ENCODE assay signal across 19 cellular contexts in genomic region chr17:57972151-57972550, GRCh38. TPM values are rescaled to one million over a fixed set of nuclear protein-coding genes. Genes with fewer than 3 reads are reported as not detected.
DNase-seq lines count a peak whose midpoint lies in the region; ATAC-seq and TF ChIP-seq lines count a peak whose summit lies in the region.
"Had no signal": no experiment of that assay in that cellular context is flagged by ENCODE, and none has a peak within 500 bp of the region (broad histone marks: within the 10 kb centered on the region; RNA-seq: fewer than 3 reads in every experiment).

No MANE protein-coding gene starts in this region.

- H3K27me3 ChIP-seq in left ventricle myocardium inferior (ENCODE audit: low read depth) (no peaks in the 10 kb centered on the region), SK-N-SH (ENCODE audit: insufficient read depth) (no peaks in the 10 kb centered on the region), endodermal cell (ENCODE audit: control insufficient read depth, insufficient read depth, low read length, poor library complexity, severe bottlenecking) (no peaks in the 10 kb centered on the region), prostate gland (replicated peaks; ENCODE audit: insufficient read depth) (no peaks in the 10 kb centered on the region)
- H3K27me3 ChIP-seq: BLaER1 treated with 17β-estradiol and CSF1 and Interleukin-3, amounts not matched to agents 10 nM and 100 nM had no signal

- peak overlapping the region; percentile 49 for H3K27ac ChIP-seq in left ventricle myocardium inferior (replicated peaks)
- peak overlapping the region in 1 of 2 experiments; percentile 72; a peak in 2 of 4 replicates for H3K27ac ChIP-seq in SK-N-SH (ENCODE audit: low read depth in 2 of 2, low read length in 1 of 2)
- no peak overlapping the region for H3K27ac ChIP-seq in endodermal cell (ENCODE audit: low read depth, low read length)
- peak overlapping the region; percentile 16 to 53 for H3K27ac ChIP-seq in prostate gland
- H3K27ac ChIP-seq: BLaER1 treated with 17β-estradiol and CSF1 and Interleukin-3, amounts not matched to agents 10 nM and 100 nM had no signal

- peaks cover 22% of the 10 kb centered on the region for H3K79me2 ChIP-seq in SK-N-SH (ENCODE audit: insufficient read depth)

- peak; percentile 32 for TF ChIP-seq RAD21 in SK-N-SH (IDR thresholded peaks at IDR 0.05; ENCODE audit: low read length)

- H3K27me3 Mint-ChIP-seq in endodermal cell (ENCODE audit: insufficient read depth) = no peaks in the 10 kb centered on the region
- H3K27me3 Mint-ChIP-seq in activated CD4-positive, alpha-beta T cell treated with anti-CD3 and anti-CD28 coated beads, Interleukin-2, amount 10 ng/mL, durations not matched to agents 24 days and 14 days = peaks cover 4% of the 10 kb centered on the region

- H3K36me3 ChIP-seq in left ventricle myocardium inferior = peaks cover 52% of the 10 kb centered on the region
- peaks cover 45 to 48% of the 10 kb centered on the region in 2 experiments for H3K36me3 ChIP-seq in SK-N-SH (replicated peaks in 1 of 2; ENCODE audit: control insufficient read depth in 1 of 2, insufficient read depth in 2 of 2, low read length in 1 of 2)
- peaks cover 42% of the 10 kb centered on the region for H3K36me3 ChIP-seq in endodermal cell (ENCODE audit: control insufficient read depth, insufficient read depth, low read length)
- H3K36me3 ChIP-seq in prostate gland = peaks cover 3 to 5% of the 10 kb centered on the region in 2 donors

- peaks cover 46% of the 10 kb centered on the region for H3K4me1 Mint-ChIP-seq in endodermal cell
- H3K4me1 Mint-ChIP-seq in activated CD4-positive, alpha-beta T cell treated with anti-CD3 and anti-CD28 coated beads, Interleukin-2, amount 10 ng/mL, durations not matched to agents 24 days and 14 days = no peaks in the 10 kb centered on the region

- TF ChIP-seq EP300 in SK-N-SH (IDR thresholded peaks at IDR 0.05; ENCODE audit: borderline replicate concordance in 1 of 2, low read depth in 1 of 2, low read length in 1 of 2) = peak in 1 of 2 experiments; percentile 63; a peak in 2 of 4 replicates

- no peak overlapping the region for H2AFZ ChIP-seq in SK-N-SH (ENCODE audit: low read depth)

- H3K9me2 ChIP-seq in SK-N-SH = no peaks in the 10 kb centered on the region

- H3F3A ChIP-seq in SK-N-SH (replicated peaks; ENCODE audit: insufficient read depth) = peaks cover 21% of the 10 kb centered on the region

- H4K20me1 ChIP-seq in SK-N-SH (ENCODE audit: insufficient read depth) = 0 out of 2 replicates have a peak, but pooled peaks cover 8% of the 10 kb centered on the region

- H3K27ac Mint-ChIP-seq in endodermal cell = no peak overlapping the region
- H3K27ac Mint-ChIP-seq in activated CD4-positive, alpha-beta T cell treated with anti-CD3 and anti-CD28 coated beads, Interleukin-2, amount 10 ng/mL, durations not matched to agents 24 days and 14 days = no peak overlapping the region

- TF ChIP-seq POLR2A in prostate gland (IDR thresholded peaks at IDR 0.05) = no peak

- intact Hi-C loops in left ventricle myocardium inferior (cut with micrococcal nuclease) (no loop called here), left cardiac atrium (cut with DNase I) (no loop called here), prostate gland (cut with DNase I) (no loop called here)
- intact Hi-C loops in activated CD4-positive, alpha-beta T cell treated with anti-CD3 and anti-CD28 coated beads, Interleukin-2, amount 10 ng/mL, durations not matched to agents 24 days and 14 days (cut with micrococcal nuclease) = no loop called here

- ATAC-seq in left cardiac atrium = no peak
- ATAC-seq: A549, Right ventricle myocardium inferior had no signal

- no peak overlapping the region for H3K4me3 ChIP-seq in left ventricle myocardium inferior
- no peak overlapping the region for H3K4me3 ChIP-seq in SK-N-SH (ENCODE audit: low read depth in 2 of 2, low read length in 1 of 2)
- no peak overlapping the region for H3K4me3 ChIP-seq in endodermal cell (ENCODE audit: low read length)
- H3K4me3 ChIP-seq in prostate gland = no peak overlapping the region
- H3K4me3 ChIP-seq: A549; BLaER1 treated with 17β-estradiol and CSF1 and Interleukin-3, amounts not matched to agents 10 nM and 100 nM had no signal

- H3K36me3 Mint-ChIP-seq in endodermal cell (ENCODE audit: low read depth) = peaks cover 35% of the 10 kb centered on the region
- peaks cover 35% of the 10 kb centered on the region for H3K36me3 Mint-ChIP-seq in activated CD4-positive, alpha-beta T cell treated with anti-CD3 and anti-CD28 coated beads, Interleukin-2, amount 10 ng/mL, durations not matched to agents 24 days and 14 days (ENCODE audit: low read depth)

- WGBS in SK-N-SH (ENCODE audit: low lambda C conversion rate) = 80% methylated on average over 1 of the region's 1 CpG
- WGBS in endodermal cell (ENCODE audit: insufficient coverage in 1 of 2, insufficient read length in 1 of 2), 2 experiments = 95 to 100% methylated on average over 1 of the region's 1 CpG
- WGBS in prostate gland = 59% methylated on average over 1 of the region's 1 CpG

- CTCF ChIA-PET in SK-N-SH (lab: Yijun Ruan, JAX) = interaction anchor here (0.7 to 3.2 kb wide), 18 partner anchors 9 to 427 kb away, joined by 3 to 15 read pairs (median 4); no protein-coding TSS in a partner anchor

- TF ChIP-seq CTCF in left ventricle myocardium inferior (IDR thresholded peaks at IDR 0.05; ENCODE audit: borderline replicate concordance) (no peak), SK-N-SH (IDR thresholded peaks at IDR 0.05) (no peak), endodermal cell (conservative IDR thresholded peaks at IDR 0.05) (no peak), prostate gland (IDR thresholded peaks at IDR 0.05) (no peak)

- no peak overlapping the region for H3K4me3 Mint-ChIP-seq in endodermal cell
- H3K4me3 Mint-ChIP-seq in activated CD4-positive, alpha-beta T cell treated with anti-CD3 and anti-CD28 coated beads, Interleukin-2, amount 10 ng/mL, durations not matched to agents 24 days and 14 days = no peak overlapping the region
- H3K4me3 Mint-ChIP-seq: CD8-positive, alpha-beta memory T cell had no signal

- no peak overlapping the region for H3K4me2 ChIP-seq in SK-N-SH
- H3K4me2 ChIP-seq: A549; BLaER1 treated with 17β-estradiol and CSF1 and Interleukin-3, amounts not matched to agents 10 nM and 100 nM had no signal

- no peaks in the 10 kb centered on the region for H3K9me3 Mint-ChIP-seq in endodermal cell
- H3K9me3 Mint-ChIP-seq in activated CD4-positive, alpha-beta T cell treated with anti-CD3 and anti-CD28 coated beads, Interleukin-2, amount 10 ng/mL, durations not matched to agents 24 days and 14 days = no peaks in the 10 kb centered on the region
- H3K9me3 Mint-ChIP-seq: CD8-positive, alpha-beta memory T cell had no signal

- DNase-seq in left ventricle myocardium inferior (no peak), left cardiac atrium (no peak), SK-N-SH (peak; percentile 72), endodermal cell (peak; percentile 23), prostate gland (ENCODE audit: low spot score) (no peak)
- DNase-seq in activated CD4-positive, alpha-beta T cell treated with anti-CD3 and anti-CD28 coated beads, Interleukin-2, amount 10 ng/mL, durations not matched to agents 24 days and 14 days = no peak
- DNase-seq in activated CD4-positive, alpha-beta T cell treated with anti-CD3 and anti-CD28 coated beads for 48 hours = no peak
- no peak for DNase-seq in stimulated activated CD4-positive, alpha-beta T cell treated with anti-CD3 and anti-CD28 coated beads, Interleukin-2, amount 100 ng/mL, for 48 hours
- DNase-seq: CD8-positive, alpha-beta memory T cell; DMS53; EL; KBM-7; NCI-H1105 treated with DMSO at 0.1 percent for 48 hours; NCI-H1694; NCI-H748 treated with DMSO at 0.1 percent for 48 hours; NK-92 treated with Interleukin-12 subunit alpha and Interleukin-12 subunit beta, amount 100 ng/mL, for 24 hours had no signal

- H3K9ac ChIP-seq in SK-N-SH = no peak overlapping the region
- H3K9ac ChIP-seq in endodermal cell (ENCODE audit: extremely low read depth, low read length, poor library complexity, severe bottlenecking) = no peak overlapping the region
- H3K9ac ChIP-seq: BLaER1 treated with 17β-estradiol and CSF1 and Interleukin-3, amounts not matched to agents 10 nM and 100 nM had no signal

- no peaks in the 10 kb centered on the region for H3K9me3 ChIP-seq in left ventricle myocardium inferior (replicated peaks)
- no peaks in the 10 kb centered on the region for H3K9me3 ChIP-seq in SK-N-SH
- no peaks in the 10 kb centered on the region for H3K9me3 ChIP-seq in endodermal cell (ENCODE audit: control insufficient read depth, low read length)
- no peaks in the 10 kb centered on the region for H3K9me3 ChIP-seq in prostate gland
- H3K9me3 ChIP-seq: A549; BLaER1 treated with 17β-estradiol and CSF1 and Interleukin-3, amounts not matched to agents 10 nM and 100 nM had no signal

- peaks cover 60% of the 10 kb centered on the region for H3K4me1 ChIP-seq in left ventricle myocardium inferior
- H3K4me1 ChIP-seq in SK-N-SH (ENCODE audit: control insufficient read depth in 1 of 2, insufficient read depth in 2 of 2, low read depth in 1 of 2, low read length in 1 of 2) = peaks cover 13 to 25% of the 10 kb centered on the region in 2 experiments; a peak in 2 of 4 replicates
- H3K4me1 ChIP-seq in endodermal cell (ENCODE audit: control insufficient read depth, insufficient read depth, low read length) = peaks cover 5% of the 10 kb centered on the region
- peaks cover 10% of the 10 kb centered on the region for H3K4me1 ChIP-seq in prostate gland (replicated peaks)
- H3K4me1 ChIP-seq: BLaER1 treated with 17β-estradiol and CSF1 and Interleukin-3, amounts not matched to agents 10 nM and 100 nM had no signal

- POLR2A ChIA-PET in SK-N-SH (lab: Yijun Ruan, JAX) = interaction anchor here (0.9 to 1.4 kb wide), 5 partner anchors 17 to 112 kb away, joined by 3 to 8 read pairs (median 3); partner anchors contain the start of genes CUEDC1 and SRSF1

RNA-seq across cellular contexts. Expression of gene VEZF1, which starts 15.9 kb away (rescaled TPM):
- total RNA-seq in left ventricle myocardium inferior = 77.2 TPM
- total RNA-seq in left cardiac atrium = 10 to 100 TPM; 54.1 to 60.9 TPM
- polyA plus RNA-seq in SK-N-SH (2012; rRNA removed) = 35.1 and 43.0 TPM in 2 replicates
- 42.9 and 43.3 TPM in 2 replicates for polyA plus RNA-seq in SK-N-SH (2012; cell fraction: cytosol; rRNA removed)
- polyA plus RNA-seq in SK-N-SH (2012; cell fraction: nucleus; rRNA removed) = 27.8 and 49.4 TPM in 2 replicates
- total RNA-seq in endodermal cell = 10 to 100 TPM; 50.3 to 59.3 TPM
- polyA plus RNA-seq in endodermal cell (2013, experiment 1 of 2) = 143 TPM
- polyA plus RNA-seq in endodermal cell (2013, experiment 2 of 2) = 140 TPM
- 10 to 100 TPM; 84.9 to 91.1 TPM for total RNA-seq in prostate gland
- total RNA-seq in activated CD4-positive, alpha-beta T cell treated with anti-CD3 and anti-CD28 coated beads, Interleukin-2, amount 10 ng/mL, durations not matched to agents 24 days and 14 days = 35.4 and 37.3 TPM in 2 replicates

RNA-seq across cellular contexts. Expression of gene CUEDC1, which starts 16.9 kb away (rescaled TPM):
- 43.2 TPM for total RNA-seq in left ventricle myocardium inferior
- total RNA-seq in left cardiac atrium = 10 to 100 TPM; 38.3 to 45.5 TPM
- 50.3 and 58.9 TPM in 2 replicates for polyA plus RNA-seq in SK-N-SH (2012; rRNA removed)
- 25.4 and 31.6 TPM in 2 replicates for polyA plus RNA-seq in SK-N-SH (2012; cell fraction: cytosol; rRNA removed)
- polyA plus RNA-seq in SK-N-SH (2012; cell fraction: nucleus; rRNA removed) = 207 and 306 TPM in 2 replicates
- total RNA-seq in endodermal cell = 10 to 100 TPM; 11.0 to 18.7 TPM
- polyA plus RNA-seq in endodermal cell (2013, experiment 1 of 2) = 43.5 TPM
- polyA plus RNA-seq in endodermal cell (2013, experiment 2 of 2) = 39.6 TPM
- total RNA-seq in prostate gland = 10 to 100 TPM; 33.0 to 44.9 TPM
- 0.50 and 0.58 TPM in 2 replicates for total RNA-seq in activated CD4-positive, alpha-beta T cell treated with anti-CD3 and anti-CD28 coated beads, Interleukin-2, amount 10 ng/mL, durations not matched to agents 24 days and 14 days
- polyA plus RNA-seq: CD8-positive, alpha-beta memory T cell had no signal

RNA-seq across cellular contexts. Expression of gene SRSF1, which starts 34.9 kb away (rescaled TPM):
- total RNA-seq in left ventricle myocardium inferior (92.4 TPM), left cardiac atrium (100 to 1,000 TPM; 113 to 137 TPM), endodermal cell (100 to 1,000 TPM; 339 to 361 TPM), prostate gland (100 to 1,000 TPM; 136 to 151 TPM)
- 248 and 291 TPM in 2 replicates for polyA plus RNA-seq in SK-N-SH (2012; rRNA removed)
- 162 and 163 TPM in 2 replicates for polyA plus RNA-seq in SK-N-SH (2012; cell fraction: cytosol; rRNA removed)
- polyA plus RNA-seq in SK-N-SH (2012; cell fraction: nucleus; rRNA removed) = 1,134 and 1,547 TPM in 2 replicates
- 250 TPM for polyA plus RNA-seq in endodermal cell (2013, experiment 1 of 2)
- 209 TPM for polyA plus RNA-seq in endodermal cell (2013, experiment 2 of 2)
- 510 and 515 TPM in 2 replicates for total RNA-seq in activated CD4-positive, alpha-beta T cell treated with anti-CD3 and anti-CD28 coated beads, Interleukin-2, amount 10 ng/mL, durations not matched to agents 24 days and 14 days

Comparison
In these comparisons a context has a peak if more than half of its experiments do, and no peak if none do; other contexts are left out.
1. DNase-seq: peak in SK-N-SH (single experiment) and endodermal cell (single experiment); none in left ventricle myocardium inferior (single experiment), left cardiac atrium (single experiment), prostate gland (single experiment), activated CD4-positive, alpha-beta T cell treated with anti-CD3 and anti-CD28 coated beads, Interleukin-2, amount 10 ng/mL, durations not matched to agents 24 days and 14 days (single experiment), activated CD4-positive, alpha-beta T cell treated with anti-CD3 and anti-CD28 coated beads for 48 hours (single experiment) and stimulated activated CD4-positive, alpha-beta T cell treated with anti-CD3 and anti-CD28 coated beads, Interleukin-2, amount 100 ng/mL, for 48 hours (0 of 2).